ENCODE assay signal across 10 cellular contexts in genomic region chr11:61482513-61482912, GRCh38. TPM values are rescaled to one million over a fixed set of nuclear protein-coding genes. Genes with fewer than 3 reads are reported as not detected.
DNase-seq lines count a peak whose midpoint lies in the region; ATAC-seq and TF ChIP-seq lines count a peak whose summit lies in the region.
"Had no signal": no experiment of that assay in that cellular context is flagged by ENCODE, and none has a peak within 500 bp of the region (broad histone marks: within the 10 kb centered on the region; RNA-seq: fewer than 3 reads in every experiment).

No MANE protein-coding gene starts in this region.

- H3K27me3 ChIP-seq in GM06990 (replicated peaks; ENCODE audit: control insufficient read depth, insufficient read depth, low read length): no peaks in the 10 kb centered on the region

- H3K36me3 Mint-ChIP-seq in chondrocyte (ENCODE audit: low read depth): peaks cover 5% of the 10 kb centered on the region

- H3K27ac Mint-ChIP-seq in chondrocyte (ENCODE audit: unreplicated experiment): no peak overlapping the region
- H3K27ac Mint-ChIP-seq: IgD-negative memory B cell had no signal

- no TSS peak for BruUV-seq in OCI-LY7 (replicated peaks; lab: Mats Ljungman, UMichigan)

- H3K79me2 ChIP-seq in OCI-LY7 (ENCODE audit: insufficient read depth, low read depth, low read length): no peaks in the 10 kb centered on the region

- H3K4me3 Mint-ChIP-seq in chondrocyte (ENCODE audit: unreplicated experiment): no peak overlapping the region
- H3K4me3 Mint-ChIP-seq: IgD-negative memory B cell had no signal

- H3K27me3 Mint-ChIP-seq in chondrocyte (ENCODE audit: low read depth): peaks cover 17% of the 10 kb centered on the region

- no peak overlapping the region for H3K4me2 ChIP-seq in OCI-LY7 (ENCODE audit: low read length)

- H3K4me1 Mint-ChIP-seq in chondrocyte (ENCODE audit: low read depth): no peaks in the 10 kb centered on the region

- no peaks in the 10 kb centered on the region for H3K9me2 ChIP-seq in OCI-LY7 (ENCODE audit: insufficient read depth, low read length)

- H3K36me3 ChIP-seq in GM06990 (ENCODE audit: control insufficient read depth, insufficient read depth, low read length) (no peaks in the 10 kb centered on the region), OCI-LY7 (ENCODE audit: insufficient read depth, low read length) (no peaks in the 10 kb centered on the region)

- H4K20me1 ChIP-seq in OCI-LY7 (ENCODE audit: insufficient read depth, low read length): no peaks in the 10 kb centered on the region

- H3K9me3 Mint-ChIP-seq in chondrocyte (ENCODE audit: low read depth): no peaks in the 10 kb centered on the region

- CTCF ChIA-PET in OCI-LY7 (lab: Charles Lee; ENCODE audit: unreplicated experiment): interaction anchor here (0.6 to 1.0 kb wide), 3 partner anchors 11 to 36 kb away, joined by 3 to 4 read pairs (median 3); no protein-coding TSS in a partner anchor

- no peaks in the 10 kb centered on the region for H3K9me3 ChIP-seq in OCI-LY7 (ENCODE audit: low read length)

- ATAC-seq in HG02759 (IDR thresholded peaks at IDR 0.05; ENCODE audit: unreplicated experiment) (no peak), HG02798 (IDR thresholded peaks at IDR 0.05; ENCODE audit: poor library complexity, unreplicated experiment) (no peak), HG02840 (IDR thresholded peaks at IDR 0.05; ENCODE audit: low FRiP score, unreplicated experiment) (no peak)

- H2AFZ ChIP-seq in OCI-LY7 (ENCODE audit: low read length): no peak overlapping the region

- POLR2A ChIA-PET in OCI-LY7 (lab: Charles Lee): no interaction called here

- no peaks in the 10 kb centered on the region for H3K4me1 ChIP-seq in OCI-LY7 (ENCODE audit: insufficient read depth, low read length, poor library complexity, severe bottlenecking)

- no peak overlapping the region for H3K27ac ChIP-seq in OCI-LY7 (ENCODE audit: low read depth, low read length, poor library complexity, severe bottlenecking)

- intact Hi-C loops in OCI-LY7 (cut with micrococcal nuclease; ENCODE audit: unreplicated experiment): no loop called here

- H3K4me3 ChIP-seq in GM06990 (replicated peaks; ENCODE audit: low read depth, low read length) (no peak overlapping the region), OCI-LY7 (ENCODE audit: low read depth, low read length, poor library complexity, severe bottlenecking) (no peak overlapping the region)

- DNase-seq in GM06990 (ENCODE audit: extremely low read depth, insufficient read length) (no peak), OCI-LY7 (ENCODE audit: low spot score) (peak; percentile 15), chondrocyte (ENCODE audit: low spot score) (no peak), retina (peak; percentile 73), kidney glomerular epithelial cell (lab: John Stamatoyannopoulos, UW) (no peak)

- TF ChIP-seq CTCF in GM06990 (IDR thresholded peaks at IDR 0.05; ENCODE audit: insufficient read depth, low read length, poor library complexity, severe bottlenecking) (peak; percentile 78), OCI-LY7 (conservative IDR thresholded peaks at IDR 0.05; ENCODE audit: low read length) (peak; percentile 73), chondrocyte (IDR thresholded peaks at IDR 0.05) (peak; percentile 72)

RNA-seq across cellular contexts. Expression of gene LRRC10B, which starts 26.0 kb away (rescaled TPM):
- total RNA-seq in OCI-LY7 (2014; rRNA removed; shearing (Covaris generic)): not detected in 2 replicates
- total RNA-seq in OCI-LY7 (2022): not detected in 2 replicates
- 0.10 TPM in 1 of 3 replicates, not detected in the others for total RNA-seq in chondrocyte
- total RNA-seq: urinary bladder had no signal

RNA-seq across cellular contexts. Expression of gene SDHAF2, which starts 52.6 kb away (rescaled TPM):
- 40.6 and 41.2 TPM in 2 replicates for total RNA-seq in OCI-LY7 (2014; rRNA removed; shearing (Covaris generic))
- total RNA-seq in OCI-LY7 (2022): 28.0 and 33.3 TPM in 2 replicates
- total RNA-seq in chondrocyte: 33.8 to 34.8 TPM (median 34.5 TPM) in 3 replicates

RNA-seq across cellular contexts. Expression of gene CPSF7, which starts 52.7 kb away (rescaled TPM):
- total RNA-seq in OCI-LY7 (2014; rRNA removed; shearing (Covaris generic)): 56.1 and 69.4 TPM in 2 replicates
- 128 and 153 TPM in 2 replicates for total RNA-seq in OCI-LY7 (2022)
- total RNA-seq in chondrocyte: 61.2 to 66.2 TPM (median 65.0 TPM) in 3 replicates

Comparison
In these comparisons a context has a peak if more than half of its experiments do, and no peak if none do; other contexts are left out.
1. DNase-seq: peak in OCI-LY7 (single experiment) and retina (single experiment); none in GM06990 (single experiment), chondrocyte (single experiment) and kidney glomerular epithelial cell (single experiment).
2. Peak in every context shown above with its lines, with median percentiles within 50 percentile points of each other: CTCF ChIP-seq.